In genomic region chr2:225637199-225637598, GRCh38 we compare ENCODE assay signal across 26 cellular contexts.
DNase-seq lines count a peak whose midpoint lies in the region; ATAC-seq and TF ChIP-seq lines count a peak whose summit lies in the region.
"Had no signal": no experiment of that assay in that cellular context is flagged by ENCODE, and none has a peak within 500 bp of the region (broad histone marks: within the 10 kb centered on the region; RNA-seq: fewer than 3 reads in every experiment).

No MANE protein-coding gene starts in this region.

- in situ Hi-C loops in G401 (cut with HindIII; ENCODE audit: low sequenced_read_pairs) = no loop called here

- H3K4me3 ChIP-seq in AG10803 (ENCODE audit: low read length) = no peak overlapping the region
- H3K4me3 ChIP-seq: dorsolateral prefrontal cortex, SJCRH30, skin epidermis, suprapubic skin, upper lobe of left lung had no signal

- no peak for ATAC-seq in GM21737 (IDR thresholded peaks at IDR 0.05; ENCODE audit: unreplicated experiment)
- ATAC-seq: left lobe of liver, WTC11 had no signal

- peak; percentile 21 for DNase-seq in AG10803 (ENCODE audit: low read depth)
- peak; percentile 4 for DNase-seq in EL
- DNase-seq in RPMI7951 (ENCODE audit: low read depth) = peak; percentile 20
- peak; percentile 2 for DNase-seq in iris pigment epithelial cell (ENCODE audit: low read depth)
- no peak for DNase-seq in UCSD-AML1 (lab: John Stamatoyannopoulos, UW; ENCODE audit: unreplicated experiment)
- DNase-seq in G401 (ENCODE audit: low spot score) = no peak
- DNase-seq: activated CD4-positive, alpha-beta T cell treated with anti-CD3 and anti-CD28 coated beads, Interleukin-2, amount 10 ng/mL, durations not matched to agents 24 days and 14 days; activated CD8-positive, alpha-beta memory T cell treated with anti-CD3 and anti-CD28 coated beads for 24 hours; activated T-cell treated with anti-CD3 and anti-CD28 coated beads for 4 hours; amygdala; dorsolateral prefrontal cortex; H9; Karpas-422; MV-4-11; NCI-H187; NCI-H526 treated with DMSO at 0.1 percent for 48 hours; nephron progenitor cell; stimulated activated naive CD4-positive, alpha-beta T cell; T1000; upper lobe of left lung had no signal

- TF ChIP-seq CTCF in AG10803 (conservative IDR thresholded peaks at IDR 0.05; ENCODE audit: low read length) = no peak

Comparison
In these comparisons a context has a peak if more than half of its experiments do, and no peak if none do; other contexts are left out.
1. DNase-seq: peak in AG10803 (single experiment), EL (single experiment), RPMI7951 (single experiment) and iris pigment epithelial cell (single experiment); none in UCSD-AML1 (single experiment) and G401 (single experiment).